14 cellular contexts compared by ENCODE assay signal in the genomic region with DNA sequence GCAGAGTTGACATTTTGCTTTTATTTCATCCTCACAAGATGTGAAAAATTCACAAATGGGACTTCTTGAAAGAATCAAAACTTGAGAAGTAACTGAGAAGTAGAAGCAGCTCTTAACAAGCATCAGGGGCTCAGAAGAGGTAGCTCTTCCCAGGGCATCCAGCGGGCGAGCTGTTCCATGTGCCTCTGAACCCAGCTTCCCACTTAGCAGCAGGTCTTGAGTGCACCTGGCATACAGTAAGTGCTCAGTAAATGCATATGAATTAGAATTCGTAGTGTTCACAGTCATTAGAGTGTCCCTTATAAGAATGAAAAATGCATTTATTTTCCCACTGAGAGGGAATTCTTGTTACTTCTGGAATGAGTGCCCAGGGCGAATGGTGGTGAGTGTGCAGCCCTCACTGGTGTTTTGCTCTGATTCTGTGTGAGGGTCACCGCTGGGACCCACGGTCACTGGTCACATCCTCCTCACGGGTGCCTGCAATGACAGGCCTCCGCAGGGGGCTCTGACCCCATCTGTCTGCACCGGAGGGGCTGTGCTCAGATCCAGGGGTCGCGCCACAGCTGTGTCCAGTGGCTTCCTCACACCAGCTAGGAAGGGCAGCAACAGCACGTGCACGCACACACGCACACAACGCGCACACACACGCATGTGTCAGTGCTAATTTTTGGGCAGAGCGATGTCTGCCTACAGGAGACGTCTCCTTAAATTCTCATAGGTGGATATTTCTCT. TPM values are rescaled to one million over a fixed set of nuclear protein-coding genes. Genes with fewer than 3 reads are reported as not detected.
A peak's percentile ranks its signal among the peaks of the same experiment; 100 is the strongest.
DNase-seq lines count a peak whose midpoint lies in the region; ATAC-seq and TF ChIP-seq lines count a peak whose summit lies in the region.
"Had no signal": no experiment of that assay in that cellular context is flagged by ENCODE, and none has a peak within 500 bp of the region (broad histone marks: within the 10 kb centered on the region; RNA-seq: fewer than 3 reads in every experiment).

No MANE protein-coding gene starts in this region.

- no peak overlapping the region for H3K4me3 Mint-ChIP-seq in activated naive CD4-positive, alpha-beta T cell treated with anti-CD3 and anti-CD28 coated beads, Interleukin-2, amount 10 ng/mL, durations not matched to agents 7 days and 5 days

- no peaks in the 10 kb centered on the region for H3K9me3 Mint-ChIP-seq in activated naive CD4-positive, alpha-beta T cell treated with anti-CD3 and anti-CD28 coated beads, Interleukin-2, amount 10 ng/mL, durations not matched to agents 7 days and 5 days

- H3K36me3 ChIP-seq in right lobe of liver (peaks cover 0 to 8% (median under 1%) of the 10 kb centered on the region in 4 donors), thyroid gland (peaks cover 12 to 13% of the 10 kb centered on the region in 2 donors)

- DNase-seq in activated naive CD4-positive, alpha-beta T cell treated with anti-CD3 and anti-CD28 coated beads, Interleukin-2, amount 10 ng/mL, durations not matched to agents 7 days and 5 days: peak; percentile 14
- DNase-seq in activated naive CD4-positive, alpha-beta T cell (lab: John Stamatoyannopoulos, UW): no peak
- peak in 2 of 3 donors; percentile 12 to 53 for DNase-seq in right lobe of liver
- DNase-seq in thyroid gland: peak; percentile 4 to 15
- no peak for DNase-seq in RPMI8226
- DNase-seq in NCI-H1105 (lab: John Stamatoyannopoulos, UW): no peak
- DNase-seq: activated CD4-positive, alpha-beta T cell treated with anti-CD3 and anti-CD28 coated beads for 48 hours; GF-D8; H7; hypothalamus; MM.1S had no signal

- H3K4me1 ChIP-seq in right lobe of liver (peaks cover 0 to 14% (median 1%) of the 10 kb centered on the region in 4 donors), thyroid gland (peaks cover 17 to 19% of the 10 kb centered on the region in 2 donors)

- H3K36me3 Mint-ChIP-seq in activated naive CD4-positive, alpha-beta T cell treated with anti-CD3 and anti-CD28 coated beads, Interleukin-2, amount 10 ng/mL, durations not matched to agents 7 days and 5 days: peaks cover 18% of the 10 kb centered on the region

- CTCF ChIA-PET in activated naive CD4-positive, alpha-beta T cell treated with anti-CD3 and anti-CD28 coated beads, Interleukin-2, amount 10 ng/mL, durations not matched to agents 7 days and 5 days (lab: Charles Lee): no interaction called here

- H3K4me3 ChIP-seq in right lobe of liver (no peak overlapping the region), thyroid gland (replicated peaks in 1 of 3) (no peak overlapping the region)
- H3K4me3 ChIP-seq: lung had no signal

- H3K27me3 ChIP-seq in right lobe of liver (no peaks in the 10 kb centered on the region), thyroid gland (no peaks in the 10 kb centered on the region)

- peaks cover 10% of the 10 kb centered on the region for H3K27me3 Mint-ChIP-seq in activated naive CD4-positive, alpha-beta T cell treated with anti-CD3 and anti-CD28 coated beads, Interleukin-2, amount 10 ng/mL, durations not matched to agents 7 days and 5 days

- ATAC-seq in right lobe of liver (no peak), HG03521 (IDR thresholded peaks at IDR 0.05; ENCODE audit: unreplicated experiment) (no peak)

- intact Hi-C loops in right lobe of liver (cut with DNase I): no loop called here
- intact Hi-C loops in thyroid gland (cut with DNase I): no loop called here

- no peaks in the 10 kb centered on the region for H3K9me3 ChIP-seq in right lobe of liver
- no peaks in the 10 kb centered on the region for H3K9me3 ChIP-seq in thyroid gland

- peaks cover 25% of the 10 kb centered on the region for H3K4me1 Mint-ChIP-seq in activated naive CD4-positive, alpha-beta T cell treated with anti-CD3 and anti-CD28 coated beads, Interleukin-2, amount 10 ng/mL, durations not matched to agents 7 days and 5 days

- H3K27ac ChIP-seq in VCaP (peak overlapping the region; percentile 5; the same call in 1 of the 2 replicates), right lobe of liver (no peak overlapping the region), thyroid gland (no peak overlapping the region)

- WGBS in right lobe of liver (ENCODE audit: insufficient coverage, low coverage, low lambda C conversion rate, missing lambda C conversion rate): 90% methylated on average over 10 of the region's 19 CpGs
- 90% methylated on average over 17 to 19 of the region's 19 CpGs for WGBS in thyroid gland, 2 donors

- TF ChIP-seq POLR2A in right lobe of liver (IDR thresholded peaks at IDR 0.05): no peak
- no peak for TF ChIP-seq POLR2A in thyroid gland (IDR thresholded peaks at IDR 0.05)

- H3K27ac Mint-ChIP-seq in activated naive CD4-positive, alpha-beta T cell treated with anti-CD3 and anti-CD28 coated beads, Interleukin-2, amount 10 ng/mL, durations not matched to agents 7 days and 5 days: no peak overlapping the region

- no peak for TF ChIP-seq CTCF in VCaP (conservative IDR thresholded peaks at IDR 0.05)
- TF ChIP-seq CTCF in right lobe of liver (IDR thresholded peaks at IDR 0.05): no peak
- TF ChIP-seq CTCF in thyroid gland (IDR thresholded peaks at IDR 0.05): no peak

RNA-seq across cellular contexts. Expression of a gene that starts 26.9 kb away (rescaled TPM):
- total RNA-seq in right lobe of liver (10 to 100 TPM; 14.6 to 24.3 (median 20.0) TPM), thyroid gland (10 to 100 TPM; 39.7 to 49.6 (median 45.0) TPM)

RNA-seq across cellular contexts. Expression of a gene that starts 54.3 kb away (rescaled TPM):
- total RNA-seq in right lobe of liver (1 to 10 TPM in 2 of 6 experiments, under 1 TPM in 4; 0.32 to 1.8 (median 0.46) TPM), thyroid gland (1 to 10 TPM; 5.9 to 8.2 (median 7.6) TPM)

Comparison
In these comparisons a context has a peak if more than half of its experiments do, and no peak if none do; other contexts are left out.
1. DNase-seq: peak in activated naive CD4-positive, alpha-beta T cell treated with anti-CD3 and anti-CD28 coated beads, Interleukin-2, amount 10 ng/mL, durations not matched to agents 7 days and 5 days (single experiment), right lobe of liver (2 of 3) and thyroid gland (2 of 2); none in activated naive CD4-positive, alpha-beta T cell (0 of 4), RPMI8226 (single experiment) and NCI-H1105 (single experiment).